Comparison of ENCODE assay signal across 25 cellular contexts in genomic region chr16:15836074-15836473, GRCh38. TPM values are rescaled to one million over a fixed set of nuclear protein-coding genes. Genes with fewer than 3 reads are reported as not detected.
"Had no signal": no experiment of that assay in that cellular context is flagged by ENCODE, and none has a peak within 500 bp of the region (broad histone marks: within the 10 kb centered on the region; RNA-seq: fewer than 3 reads in every experiment).

No MANE protein-coding gene starts in this region.

- H3K27me3 ChIP-seq: adrenal gland, right lobe of liver, suprapubic skin, vagina had no signal

- H3K36me3 ChIP-seq: adrenal gland, left lung, right lobe of liver, suprapubic skin, vagina, WERI-Rb-1 had no signal

- H3K4me1 ChIP-seq: adrenal gland, right lobe of liver, suprapubic skin, vagina had no signal

- H3K4me3 ChIP-seq: adrenal gland, left lung, lung, mucosa of descending colon, right lobe of liver, skin epidermis, suprapubic skin, vagina had no signal

- H3K27ac ChIP-seq: adrenal gland, left lung, right lobe of liver, skin epidermis, suprapubic skin, vagina, WERI-Rb-1 had no signal

- ATAC-seq: activated CD4-positive, CD25-positive, alpha-beta regulatory T cell treated with anti-CD3 and anti-CD28 coated beads, Interleukin-2, amount 50 U/mL, for 24 hours; mucosa of descending colon; right lobe of liver had no signal

- DNase-seq: activated CD4-positive, alpha-beta T cell treated with anti-CD3 and anti-CD28 coated beads for 48 hours; activated CD4-positive, alpha-beta T cell treated with anti-CD3 and anti-CD28 coated beads, Interleukin-2, amount 50 U/mL, for 48 hours; activated CD8-positive, alpha-beta memory T cell treated with anti-CD3 and anti-CD28 coated beads for 24 hours; activated effector memory CD4-positive, alpha-beta T cell treated with Interleukin-2 at 50 U/mL for 16 hours; activated naive CD4-positive, alpha-beta T cell treated with Interleukin-2 at 50 U/mL for 16 hours; activated naive CD8-positive, alpha-beta T cell treated with anti-CD3 and anti-CD28 coated beads for 36 hours; adrenal gland; central memory CD4-positive, alpha-beta T cell; dermis blood vessel endothelial cell; effector CD4-positive, alpha-beta T cell; glutamatergic neuron; left lung; mucosa of descending colon; posterior cingulate gyrus; right lobe of liver; stimulated activated CD4-positive, alpha-beta T cell treated with anti-CD3 and anti-CD28 coated beads, Interleukin-12 subunit alpha, Interleukin-12 subunit beta, amount 100 ng/mL, for 4 hours; stimulated activated CD4-positive, alpha-beta T cell treated with anti-CD3 and anti-CD28 coated beads, Interleukin-4, amount 100 ng/mL, for 24 hours; stimulated activated naive CD8-positive, alpha-beta T cell treated with anti-CD3 and anti-CD28 coated beads, Interleukin-15, amount 100 ng/mL, for 72 hours; trophoblast cell; WERI-Rb-1 had no signal

- H3K9me3 ChIP-seq: adrenal gland, left lung, mucosa of descending colon, right lobe of liver, suprapubic skin, vagina had no signal

RNA-seq across cellular contexts. Expression of gene MYH11, which starts 20.8 kb away (rescaled TPM):
- total RNA-seq: activated naive CD8-positive, alpha-beta T cell treated with anti-CD3 and anti-CD28 coated beads for 36 hours; dermis blood vessel endothelial cell had no signal
